In the genomic region with DNA sequence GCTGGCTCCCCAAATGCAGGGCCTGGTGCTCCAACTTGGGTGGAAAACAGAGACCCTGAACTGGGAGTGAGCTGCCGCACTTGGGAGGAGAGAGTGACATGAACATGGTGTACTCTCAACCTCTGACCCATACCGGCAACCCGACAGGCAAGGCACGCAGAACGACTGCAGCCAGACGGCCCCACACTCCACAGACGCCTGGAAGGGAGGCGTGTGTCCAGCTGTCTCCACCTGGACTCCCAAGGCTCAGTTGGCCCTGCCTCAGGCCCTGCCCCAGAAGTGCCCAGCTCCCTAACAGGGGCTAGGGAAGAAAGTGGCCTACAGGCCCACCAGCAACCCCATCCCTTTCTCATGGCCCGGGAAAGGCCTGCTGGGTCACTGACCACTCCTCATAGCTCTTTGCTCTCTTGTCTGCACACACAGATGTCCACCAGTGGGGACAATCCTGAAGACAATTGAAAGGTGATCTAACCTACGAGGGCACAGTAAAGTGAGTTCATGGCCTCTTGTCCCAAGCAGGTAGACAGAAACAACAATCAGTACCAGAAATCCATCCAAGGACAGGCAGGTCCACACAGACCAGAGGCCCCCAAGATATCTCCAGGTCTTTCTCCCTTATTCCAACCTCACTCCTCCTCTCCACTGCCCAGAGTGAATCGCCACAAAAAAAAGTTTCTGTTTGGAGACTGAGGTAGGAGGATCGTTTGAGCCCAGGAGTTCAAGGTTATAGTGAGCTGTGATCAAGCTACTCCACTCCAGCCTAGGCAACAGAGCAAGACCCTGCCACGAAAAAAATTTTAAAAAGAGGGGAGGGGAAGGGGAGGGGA, we compare ENCODE assay signal across 10 cellular contexts. TPM values are rescaled to one million over a fixed set of nuclear protein-coding genes. Genes with fewer than 3 reads are reported as not detected.
DNase-seq lines count a peak whose midpoint lies in the region; ATAC-seq and TF ChIP-seq lines count a peak whose summit lies in the region.
"Had no signal": no experiment of that assay in that cellular context is flagged by ENCODE, and none has a peak within 500 bp of the region (broad histone marks: within the 10 kb centered on the region; RNA-seq: fewer than 3 reads in every experiment).

No MANE protein-coding gene starts in this region.

- H3K79me2 ChIP-seq in smooth muscle cell (ENCODE audit: low read depth), result peaks cover 98% of the 10 kb centered on the region

- H3K4me3 ChIP-seq in smooth muscle cell, result no peak overlapping the region

- no peaks in the 10 kb centered on the region for H3K9me3 Mint-ChIP-seq in activated naive CD8-positive, alpha-beta T cell treated with anti-CD3 and anti-CD28 coated beads, Interleukin-2, amount 10 ng/mL, durations not matched to agents 7 days and 5 days

- no peak for ATAC-seq in activated naive CD8-positive, alpha-beta T cell treated with anti-CD3 and anti-CD28 coated beads, Interleukin-2, amount 10 ng/mL, durations not matched to agents 7 days and 5 days (ENCODE audit: low read depth)
- ATAC-seq in HG03432 (IDR thresholded peaks at IDR 0.05; ENCODE audit: unreplicated experiment), result no peak

- peak overlapping the region; percentile 59 for H3K27ac Mint-ChIP-seq in activated naive CD8-positive, alpha-beta T cell treated with anti-CD3 and anti-CD28 coated beads, Interleukin-2, amount 10 ng/mL, durations not matched to agents 7 days and 5 days

- peaks cover 100% of the 10 kb centered on the region for H4K20me1 ChIP-seq in smooth muscle cell (ENCODE audit: low read depth)

- POLR2A ChIA-PET in activated naive CD8-positive, alpha-beta T cell treated with anti-CD3 and anti-CD28 coated beads, Interleukin-2, amount 10 ng/mL, durations not matched to agents 7 days and 5 days (lab: Charles Lee), result interaction anchor here (0.6 to 1.2 kb wide), 3 partner anchors 8 to 589 kb away, joined by 3 to 5 read pairs (median 3); partner anchors contain the start of gene ELL

- H3K4me1 ChIP-seq in smooth muscle cell (ENCODE audit: low read depth), result peaks cover 8% of the 10 kb centered on the region

- H2AFZ ChIP-seq in smooth muscle cell (ENCODE audit: low read depth), result no peak overlapping the region

- no peaks in the 10 kb centered on the region for H3K36me3 ChIP-seq in KOPT-K1 (ENCODE audit: insufficient read depth, low read length)
- H3K36me3 ChIP-seq in smooth muscle cell (ENCODE audit: low read depth), result no peaks in the 10 kb centered on the region

- H3K27me3 Mint-ChIP-seq in activated naive CD8-positive, alpha-beta T cell treated with anti-CD3 and anti-CD28 coated beads, Interleukin-2, amount 10 ng/mL, durations not matched to agents 7 days and 5 days, result no peaks in the 10 kb centered on the region

- TF ChIP-seq CTCF in smooth muscle cell (IDR thresholded peaks at IDR 0.05; ENCODE audit: borderline replicate concordance, insufficient read depth, poor library complexity, severe bottlenecking), result no peak

- peak overlapping the region; percentile 15 for H3K4me3 Mint-ChIP-seq in activated naive CD8-positive, alpha-beta T cell treated with anti-CD3 and anti-CD28 coated beads, Interleukin-2, amount 10 ng/mL, durations not matched to agents 7 days and 5 days

- H3K9ac ChIP-seq in smooth muscle cell (ENCODE audit: low read depth), result peak overlapping the region; percentile 11

- H3K27ac ChIP-seq in KOPT-K1 (ENCODE audit: low read depth, low read length, poor library complexity, severe bottlenecking), result peak overlapping the region; percentile 56
- H3K27ac ChIP-seq in smooth muscle cell (ENCODE audit: low read depth), result peak overlapping the region; percentile 62

- H3K4me1 Mint-ChIP-seq in activated naive CD8-positive, alpha-beta T cell treated with anti-CD3 and anti-CD28 coated beads, Interleukin-2, amount 10 ng/mL, durations not matched to agents 7 days and 5 days, result peaks cover 37% of the 10 kb centered on the region

- H3K36me3 Mint-ChIP-seq in activated naive CD8-positive, alpha-beta T cell treated with anti-CD3 and anti-CD28 coated beads, Interleukin-2, amount 10 ng/mL, durations not matched to agents 7 days and 5 days, result no peaks in the 10 kb centered on the region

- H3K4me2 ChIP-seq in smooth muscle cell, result peak overlapping the region; percentile 33

- H3K27me3 ChIP-seq in smooth muscle cell (ENCODE audit: low read depth), result no peaks in the 10 kb centered on the region

- WGBS in smooth muscle cell (ENCODE audit: low lambda C conversion rate), result 86% methylated on average over 13 of the region's 13 CpGs

- no peak for DNase-seq in activated naive CD8-positive, alpha-beta T cell treated with anti-CD3 and anti-CD28 coated beads, Interleukin-2, amount 10 ng/mL, durations not matched to agents 7 days and 5 days
- DNase-seq in left kidney (ENCODE audit: low read depth, low spot score) (peak; percentile 52), smooth muscle cell (lab: John Stamatoyannopoulos, UW; ENCODE audit: unreplicated experiment) (no peak), NCI-H2081 (lab: John Stamatoyannopoulos, UW) (no peak)
- no peak for DNase-seq in stimulated activated naive CD4-positive, alpha-beta T cell treated with Interleukin-2 at 50 U/mL for 16 hours (lab: John Stamatoyannopoulos, UW)
- DNase-seq: DND-41; NCI-H1092; stimulated activated CD4-positive, alpha-beta T cell treated with anti-CD3 and anti-CD28 coated beads, Interleukin-1b, Interleukin-23, amount 100 ng/mL, for 48 hours had no signal

- peaks cover 4% of the 10 kb centered on the region for H3F3A ChIP-seq in smooth muscle cell (ENCODE audit: low read depth)

- no peaks in the 10 kb centered on the region for H3K9me3 ChIP-seq in KOPT-K1 (ENCODE audit: insufficient read depth, low read length, poor library complexity, severe bottlenecking)
- H3K9me3 ChIP-seq in smooth muscle cell (replicated peaks; ENCODE audit: low read depth), result no peaks in the 10 kb centered on the region

RNA-seq across cellular contexts. Expression of gene ELL, which starts 28.2 kb away (rescaled TPM):
- total RNA-seq in activated naive CD8-positive, alpha-beta T cell treated with anti-CD3 and anti-CD28 coated beads, Interleukin-2, amount 10 ng/mL, durations not matched to agents 7 days and 5 days, result 10 to 100 TPM; 28.5 to 31.2 TPM
- total RNA-seq in smooth muscle cell, result 10.5 and 12.8 TPM in 2 replicates
- polyA plus RNA-seq in smooth muscle cell, result 15.2 and 31.7 TPM in 2 replicates

RNA-seq across cellular contexts. Expression of gene FKBP8, which starts 49.7 kb away (rescaled TPM):
- total RNA-seq in activated naive CD8-positive, alpha-beta T cell treated with anti-CD3 and anti-CD28 coated beads, Interleukin-2, amount 10 ng/mL, durations not matched to agents 7 days and 5 days, result 100 to 1,000 TPM; 261 to 275 TPM
- total RNA-seq in smooth muscle cell, result 143 and 161 TPM in 2 replicates
- polyA plus RNA-seq in smooth muscle cell, result 340 and 358 TPM in 2 replicates

RNA-seq across cellular contexts. Expression of gene ISYNA1, which starts 55.7 kb away (rescaled TPM):
- 10 to 100 TPM; 39.6 to 43.4 TPM for total RNA-seq in activated naive CD8-positive, alpha-beta T cell treated with anti-CD3 and anti-CD28 coated beads, Interleukin-2, amount 10 ng/mL, durations not matched to agents 7 days and 5 days
- 16.4 and 60.1 TPM in 2 replicates for total RNA-seq in smooth muscle cell
- 56.9 and 89.5 TPM in 2 replicates for polyA plus RNA-seq in smooth muscle cell
